9 cellular contexts compared by ENCODE assay signal in the genomic region with DNA sequence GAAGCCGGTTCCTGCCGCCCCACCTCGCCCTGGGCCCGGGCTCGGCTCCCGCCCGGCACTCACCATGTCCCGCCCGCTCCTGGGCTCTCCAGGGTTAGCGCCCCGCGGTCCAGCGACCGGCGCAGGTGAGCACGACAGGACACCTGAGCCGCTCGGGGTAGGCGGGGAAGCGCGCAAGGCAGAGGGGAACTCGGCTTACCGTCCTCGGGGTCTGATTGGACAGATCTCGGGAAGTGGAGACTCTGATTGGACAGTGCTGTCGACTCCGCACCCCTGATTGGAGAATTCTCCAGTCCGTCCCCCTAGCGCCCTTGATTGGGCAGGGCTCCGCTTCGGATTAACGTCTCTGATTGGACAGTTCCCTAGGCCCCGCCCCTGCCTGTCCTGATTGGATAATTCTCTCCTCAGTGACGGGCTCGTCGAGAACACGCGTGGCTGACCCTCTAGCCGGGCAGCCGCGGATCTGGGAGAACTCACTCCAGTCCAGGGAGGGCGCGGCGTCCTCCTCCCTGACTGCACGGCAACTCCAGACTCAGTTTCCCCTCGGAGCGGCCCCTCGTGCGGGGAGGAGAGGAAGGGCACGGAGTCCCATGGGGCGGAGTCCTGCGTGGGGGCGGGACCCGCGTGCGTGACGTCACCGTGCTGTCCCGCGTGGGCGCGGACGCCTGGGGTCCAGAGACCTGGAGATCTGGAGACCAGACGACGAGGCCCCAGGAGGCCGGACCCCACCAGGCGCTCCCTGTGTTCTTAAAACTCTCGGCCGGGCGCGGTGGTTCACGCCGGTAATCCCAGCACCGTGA. TPM values are rescaled to one million over a fixed set of nuclear protein-coding genes. Genes with fewer than 3 reads are reported as not detected.
DNase-seq lines count a peak whose midpoint lies in the region; ATAC-seq and TF ChIP-seq lines count a peak whose summit lies in the region.
"Had no signal": no experiment of that assay in that cellular context is flagged by ENCODE, and none has a peak within 500 bp of the region (broad histone marks: within the 10 kb centered on the region; RNA-seq: fewer than 3 reads in every experiment).

A gene (minus strand): TSS at position 197 of the 800 bp plus-strand sequence. CDS start 131 bp downstream, at position 66.

- DNase-seq in AG08395 (ENCODE audit: low spot score), result peak; percentile 100
- peak; percentile 97 for DNase-seq in NCI-H226
- DNase-seq in activated CD4-positive, CD25-positive, alpha-beta regulatory T cell treated with anti-CD3 and anti-CD28 coated beads, Interleukin-2, amount 50 U/mL, for 16 hours (ENCODE audit: low read depth, low spot score), result peak; percentile 98
- peak; percentile 99 for DNase-seq in cerebellar cortex (ENCODE audit: low spot score)
- peak; percentile 99 for DNase-seq in iris pigment epithelial cell (ENCODE audit: low read depth)
- DNase-seq in spleen, result peak; percentile 96

- peaks cover 10 to 47% (median 33%) of the 10 kb centered on the region in 6 donors for H3K4me1 ChIP-seq in spleen

- WGBS in spleen, 5 donors, result 1 to 2% (median 2%) methylated on average over 12 to 74 of the region's 74 CpGs

- ATAC-seq in GM18909 (IDR thresholded peaks at IDR 0.05; ENCODE audit: poor library complexity, unreplicated experiment) (peak; percentile 96), HG03159 (IDR thresholded peaks at IDR 0.05; ENCODE audit: unreplicated experiment) (peak; percentile 91)

- intact Hi-C loops in spleen (cut with DNase I; ENCODE audit: low total_unique reads), result no loop called here

- TF ChIP-seq CTCF in spleen (IDR thresholded peaks at IDR 0.05 in 8 of 11, conservative IDR thresholded peaks at IDR 0.05 in 3 of 11), result peak in 5 of 11 experiments; percentile 17 to 46 (median 29)

- H3K36me3 ChIP-seq in spleen, result peaks cover 0 to under 1% (median 0%) of the 10 kb centered on the region in 6 donors

- H3K4me3 ChIP-seq in spleen, result peak within 1 kb of the TSS; percentile 63 to 88 (median 80)

- H3K27me3 ChIP-seq in spleen (replicated peaks in 1 of 7), result no peaks in the 10 kb centered on the region

- peak within 1 kb of the TSS; percentile 85 to 95 (median 92) for H3K27ac ChIP-seq in spleen
- H3K27ac ChIP-seq: KMS-11 had no signal

- no peaks in the 10 kb centered on the region for H3K9me3 ChIP-seq in spleen

- TF ChIP-seq POLR2A in spleen (IDR thresholded peaks at IDR 0.05), result peak in 1 of 3 donors; percentile 17

RNA-seq across cellular contexts. Expression of the gene that starts here (rescaled TPM):
- total RNA-seq in spleen, result 1 to 10 TPM; 3.9 to 7.5 (median 4.5) TPM
- polyA plus RNA-seq in spleen, result 1 to 10 TPM; 2.2 to 2.9 (median 2.8) TPM

Comparison
In these comparisons a context has a peak if more than half of its experiments do, and no peak if none do; other contexts are left out.
1. Peak in every context shown above with its lines: DNase-seq, ATAC-seq, H3K4me3 ChIP-seq and H3K27ac ChIP-seq.